14 cellular contexts compared by ENCODE assay signal in genomic region chr11:130103296-130103814, GRCh38. TPM values are rescaled to one million over a fixed set of nuclear protein-coding genes. Genes with fewer than 3 reads are reported as not detected.
A peak's percentile ranks its signal among the peaks of the same experiment; 100 is the strongest.
DNase-seq lines count a peak whose midpoint lies in the region; ATAC-seq, FAIRE-seq and TF ChIP-seq lines count a peak whose summit lies in the region.
"Had no signal": no experiment of that assay in that cellular context is flagged by ENCODE, and none has a peak within 500 bp of the region (broad histone marks: within the 10 kb centered on the region; RNA-seq: fewer than 3 reads in every experiment).

No MANE protein-coding gene starts in this region.

- POLR2A ChIA-PET in MCF 10A (lab: Yijun Ruan, JAX): interaction anchor here (1.0 to 6.5 kb wide), 8 partner anchors 12 to 241 kb away, joined by 3 to 69 read pairs (median 5); partner anchors contain the start of genes APLP2 and PRDM10
- POLR2A ChIA-PET in T-cell (lab: Charles Lee): no interaction called here
- POLR2A ChIA-PET in CD8-positive, alpha-beta memory T cell (lab: Charles Lee): no interaction called here

- H3K4me1 Mint-ChIP-seq in MCF 10A (ENCODE audit: insufficient read depth, unreplicated experiment) (peaks cover 34% of the 10 kb centered on the region), astrocyte (ENCODE audit: low read depth, unreplicated experiment) (peaks cover 67% of the 10 kb centered on the region), T-cell (peaks cover 0 to 10% (median 5%) of the 10 kb centered on the region in 3 donors)
- H3K4me1 Mint-ChIP-seq in CD8-positive, alpha-beta memory T cell: peaks cover 0 to 12% (median 7%) of the 10 kb centered on the region in 3 donors

- peak; percentile 65 for ATAC-seq in aorta (ENCODE audit: low FRiP score)
- no peak for ATAC-seq in T-cell (replicated peaks in 1 of 4)

- no peak for TF ChIP-seq CTCF in MCF 10A (IDR thresholded peaks at IDR 0.05; ENCODE audit: unreplicated experiment)
- TF ChIP-seq CTCF in breast epithelium (IDR thresholded peaks at IDR 0.05): no peak
- TF ChIP-seq CTCF in astrocyte (IDR thresholded peaks at IDR 0.05; ENCODE audit: insufficient read depth, low read depth, low read length): no peak
- TF ChIP-seq CTCF in keratinocyte (optimal IDR thresholded peaks at IDR 0.05 in 1 of 3, IDR thresholded peaks at IDR 0.05 in 1 of 3, conservative IDR thresholded peaks at IDR 0.05 in 1 of 3; ENCODE audit: extremely low read depth in 1 of 3, insufficient read depth in 2 of 3, low read length in 3 of 3): no peak

- FAIRE-seq in astrocyte (lab: Jason Lieb, UNC) (peak; percentile 97), keratinocyte (lab: Jason Lieb, UNC) (peak; percentile 66)

- CTCF ChIA-PET in MCF 10A (lab: Yijun Ruan, JAX) (interaction anchor here (1.0 to 2.1 kb wide), 3 partner anchors 11 to 112 kb away, joined by 5 to 8 read pairs (median 5); no protein-coding TSS in a partner anchor), T-cell (lab: Charles Lee) (interaction anchor here in 1 of 2 donors (0.6 kb wide), 2 partner anchors 198 to 822 kb away, joined by 3 to 6 read pairs; no protein-coding TSS in a partner anchor)
- CTCF ChIA-PET in CD8-positive, alpha-beta memory T cell (lab: Charles Lee): no interaction called here

- H3K27me3 ChIP-seq in breast epithelium (no peaks in the 10 kb centered on the region), astrocyte (ENCODE audit: insufficient read depth, low read length) (peaks cover 41% of the 10 kb centered on the region), keratinocyte (ENCODE audit: control insufficient read depth, extremely low read depth, insufficient read depth, low read length) (no peaks in the 10 kb centered on the region), aorta (ENCODE audit: control insufficient read depth in 1 of 2, insufficient read depth in 2 of 2, low read length in 1 of 2) (no peaks in the 10 kb centered on the region)
- H3K27me3 ChIP-seq in CD8-positive, alpha-beta memory T cell (ENCODE audit: insufficient read depth, low read length, poor library complexity, severe bottlenecking): no peaks in the 10 kb centered on the region
- H3K27me3 ChIP-seq: BLaER1, tibial nerve had no signal

- H3K4me1 ChIP-seq in breast epithelium: peaks cover 5 to 8% of the 10 kb centered on the region in 2 donors
- H3K4me1 ChIP-seq in astrocyte (ENCODE audit: insufficient read depth, low read length): peaks cover 17% of the 10 kb centered on the region
- peaks cover 17% of the 10 kb centered on the region for H3K4me1 ChIP-seq in keratinocyte (ENCODE audit: control insufficient read depth, extremely low read depth, insufficient read depth, low read length)
- H3K4me1 ChIP-seq in aorta (ENCODE audit: control insufficient read depth in 1 of 2, insufficient read depth in 2 of 2, low read length in 2 of 2): peaks cover 0 to 5% of the 10 kb centered on the region in 2 donors
- H3K4me1 ChIP-seq in CD8-positive, alpha-beta memory T cell (ENCODE audit: insufficient read depth, low read length): no peaks in the 10 kb centered on the region
- H3K4me1 ChIP-seq: BLaER1 had no signal

- no peaks in the 10 kb centered on the region for H3K9me3 Mint-ChIP-seq in MCF 10A (ENCODE audit: unreplicated experiment)
- H3K9me3 Mint-ChIP-seq in astrocyte (ENCODE audit: unreplicated experiment): no peaks in the 10 kb centered on the region
- no peaks in the 10 kb centered on the region for H3K9me3 Mint-ChIP-seq in T-cell
- H3K9me3 Mint-ChIP-seq in CD8-positive, alpha-beta memory T cell: no peaks in the 10 kb centered on the region

- H3K36me3 Mint-ChIP-seq in MCF 10A (ENCODE audit: insufficient read depth, unreplicated experiment) (peaks cover 15% of the 10 kb centered on the region), astrocyte (ENCODE audit: low read depth, unreplicated experiment) (peaks cover 17% of the 10 kb centered on the region), T-cell (peaks cover 18% of the 10 kb centered on the region)
- H3K36me3 Mint-ChIP-seq in CD8-positive, alpha-beta memory T cell: peaks cover 0 to 3% (median 1%) of the 10 kb centered on the region in 3 donors

- dilution Hi-C loops in keratinocyte (cut with MboI; ENCODE audit: extremely low pct_ligation_motif_present, low sequenced_read_pairs): no loop called here

- peak overlapping the region; percentile 65 for H3K27ac Mint-ChIP-seq in MCF 10A (ENCODE audit: low read depth, unreplicated experiment)
- no peak overlapping the region for H3K27ac Mint-ChIP-seq in astrocyte (ENCODE audit: unreplicated experiment)
- H3K27ac Mint-ChIP-seq in T-cell: no peak overlapping the region
- no peak overlapping the region for H3K27ac Mint-ChIP-seq in CD8-positive, alpha-beta memory T cell

- 33 to 40% methylated on average over 5 of the region's 5 CpGs for WGBS in aorta, 2 donors

- H3K4me3 ChIP-seq in breast epithelium: no peak overlapping the region
- no peak overlapping the region for H3K4me3 ChIP-seq in astrocyte (ENCODE audit: insufficient read depth, low read depth, low read length)
- no peak overlapping the region for H3K4me3 ChIP-seq in keratinocyte (ENCODE audit: control insufficient read depth in 2 of 3, extremely low read depth in 1 of 3, insufficient read depth in 2 of 3, low read depth in 1 of 3, low read length in 3 of 3)
- no peak overlapping the region for H3K4me3 ChIP-seq in aorta (ENCODE audit: low read length in 2 of 2)
- H3K4me3 ChIP-seq in CD8-positive, alpha-beta memory T cell (ENCODE audit: low read length): no peak overlapping the region
- H3K4me3 ChIP-seq: BLaER1, tibial nerve had no signal

- no peaks in the 10 kb centered on the region for H3K9me3 ChIP-seq in breast epithelium
- H3K9me3 ChIP-seq in astrocyte (ENCODE audit: insufficient read depth, low read depth, low read length): no peaks in the 10 kb centered on the region
- no peaks in the 10 kb centered on the region for H3K9me3 ChIP-seq in keratinocyte (ENCODE audit: control insufficient read depth, low read depth, low read length)
- H3K9me3 ChIP-seq in aorta (ENCODE audit: control insufficient read depth, low read length): no peaks in the 10 kb centered on the region
- H3K9me3 ChIP-seq in CD8-positive, alpha-beta memory T cell (ENCODE audit: low read length): no peaks in the 10 kb centered on the region
- H3K9me3 ChIP-seq: tibial nerve had no signal

- H2AFZ ChIP-seq in astrocyte (ENCODE audit: low read depth, low read length): no peak overlapping the region
- no peak overlapping the region for H2AFZ ChIP-seq in keratinocyte (ENCODE audit: control insufficient read depth, low read length)

- peak overlapping the region in 1 of 2 donors; percentile 29 for H3K27ac ChIP-seq in breast epithelium
- H3K27ac ChIP-seq in astrocyte (ENCODE audit: low read depth, low read length): no peak overlapping the region
- H3K27ac ChIP-seq in keratinocyte (ENCODE audit: control insufficient read depth, insufficient read depth, low read length): no peak overlapping the region
- no peak overlapping the region for H3K27ac ChIP-seq in aorta (ENCODE audit: low read depth in 1 of 2, low read length in 2 of 2)
- no peak overlapping the region for H3K27ac ChIP-seq in CD8-positive, alpha-beta memory T cell (ENCODE audit: low read depth, low read length)
- H3K27ac ChIP-seq: BLaER1, HL-60 had no signal

- DNase-seq in MCF 10A (ENCODE audit: unreplicated experiment) (peak; percentile 61), breast epithelium (ENCODE audit: low spot score in 2 of 2) (no peak), astrocyte (ENCODE audit: low read depth) (peak; percentile 99), keratinocyte (ENCODE audit: low read depth, low spot score) (no peak), aorta (no peak), T-cell (no peak), DMS153 treated with DMSO at 0.1 percent for 48 hours (lab: John Stamatoyannopoulos, UW; ENCODE audit: unreplicated experiment) (no peak)
- DNase-seq in CD8-positive, alpha-beta memory T cell: no peak
- DNase-seq: cortex of kidney, posterior cingulate gyrus had no signal

- no peaks in the 10 kb centered on the region for H3K36me3 ChIP-seq in breast epithelium
- H3K36me3 ChIP-seq in astrocyte (ENCODE audit: insufficient read depth, low read length): no peaks in the 10 kb centered on the region
- peaks cover 0 to 1% of the 10 kb centered on the region in 2 experiments for H3K36me3 ChIP-seq in keratinocyte (ENCODE audit: control insufficient read depth in 2 of 2, extremely low read depth in 1 of 2, insufficient read depth in 2 of 2, low read length in 2 of 2)
- H3K36me3 ChIP-seq in aorta (ENCODE audit: control insufficient read depth in 1 of 2, insufficient read depth in 2 of 2, low read length in 1 of 2): no peaks in the 10 kb centered on the region
- H3K36me3 ChIP-seq in CD8-positive, alpha-beta memory T cell (ENCODE audit: insufficient read depth, low read length): no peaks in the 10 kb centered on the region
- H3K36me3 ChIP-seq: tibial nerve had no signal

- H3K4me2 ChIP-seq in astrocyte (ENCODE audit: low read length): peak overlapping the region; percentile 60
- no peak overlapping the region for H3K4me2 ChIP-seq in keratinocyte (ENCODE audit: control insufficient read depth, extremely low read depth, insufficient read depth, low read depth, low read length)
- H3K4me2 ChIP-seq: BLaER1 had no signal

- BruUV-seq in MCF 10A (replicated peaks; lab: Mats Ljungman, UMichigan): no TSS peak

- H4K20me1 ChIP-seq in astrocyte (ENCODE audit: insufficient read depth, low read length) (peaks cover 90% of the 10 kb centered on the region), keratinocyte (ENCODE audit: control insufficient read depth, extremely low read depth, insufficient read depth, low read length) (peaks cover 9% of the 10 kb centered on the region)

- H3K79me2 ChIP-seq in astrocyte (ENCODE audit: insufficient read depth, low read length) (peaks cover 53% of the 10 kb centered on the region), keratinocyte (ENCODE audit: control insufficient read depth, insufficient read depth, low read length) (peaks cover 82% of the 10 kb centered on the region)

- H3K9ac ChIP-seq in astrocyte (ENCODE audit: low read length) (no peak overlapping the region), keratinocyte (ENCODE audit: control insufficient read depth, extremely low read depth, insufficient read depth, low read length) (no peak overlapping the region)
- H3K9ac ChIP-seq: BLaER1 had no signal

- TF ChIP-seq POLR2A in breast epithelium (IDR thresholded peaks at IDR 0.05): no peak

- intact Hi-C loops in MCF 10A (cut with micrococcal nuclease) (no loop called here), breast epithelium (cut with DNase I; ENCODE audit: low total_unique reads) (no loop called here), aorta (cut with DNase I) (no loop called here)

- peaks cover 5% of the 10 kb centered on the region for H3K9me1 ChIP-seq in keratinocyte (ENCODE audit: control insufficient read depth, extremely low read depth, insufficient read depth, low read length)

- H3K27me3 Mint-ChIP-seq in MCF 10A (ENCODE audit: insufficient read depth, unreplicated experiment) (no peaks in the 10 kb centered on the region), astrocyte (ENCODE audit: low read depth, unreplicated experiment) (no peaks in the 10 kb centered on the region), T-cell (no peaks in the 10 kb centered on the region)
- H3K27me3 Mint-ChIP-seq in CD8-positive, alpha-beta memory T cell: peaks cover 0 to 3% of the 10 kb centered on the region in 2 donors

- H3K4me3 Mint-ChIP-seq in MCF 10A (ENCODE audit: unreplicated experiment) (peak overlapping the region; percentile 43), astrocyte (ENCODE audit: unreplicated experiment) (peak overlapping the region; percentile 18), T-cell (no peak overlapping the region)
- H3K4me3 Mint-ChIP-seq in CD8-positive, alpha-beta memory T cell: no peak overlapping the region

RNA-seq across cellular contexts. Expression of gene APLP2, which starts 33.7 kb away (rescaled TPM):
- total RNA-seq in MCF 10A (2022) (317 and 368 TPM in 2 replicates), breast epithelium (100 to 1,000 TPM; 305 to 560 (median 418) TPM), astrocyte (804 and 849 TPM in 2 replicates), aorta (100 to 1,000 TPM; 367 to 414 TPM), T-cell (10 to 100 TPM; 36.4 to 61.9 (median 51.0) TPM)
- polyA plus RNA-seq in keratinocyte (376 to 561 TPM (median 531 TPM) in 3 replicates), aorta (100 to 1,000 TPM; 219 to 405 TPM)
- 312 TPM for polyA plus RNA-seq in keratinocyte (2011; ENCODE audit: low read depth)
- 134 and 145 TPM in 2 replicates for polyA plus RNA-seq in keratinocyte (2011; cell fraction: cytosol; rRNA removed)
- 936 and 995 TPM in 2 replicates for polyA plus RNA-seq in keratinocyte (2011; cell fraction: nucleus; rRNA removed)
- polyA plus RNA-seq in keratinocyte (2012; ENCODE audit: low replicate concordance): 212 and 429 TPM in 2 replicates
- 198 to 355 TPM (median 278 TPM) in 3 replicates for polyA minus RNA-seq in keratinocyte
- polyA minus RNA-seq in keratinocyte (2011; cell fraction: cytosol; rRNA and poly(A)+ RNA removed): 118 TPM
- 388 and 667 TPM in 2 replicates for polyA minus RNA-seq in keratinocyte (2011; cell fraction: nucleus; rRNA and poly(A)+ RNA removed)
- 10 to 100 TPM; 58.5 to 60.1 TPM for total RNA-seq in CD8-positive, alpha-beta memory T cell
- polyA plus RNA-seq in CD8-positive, alpha-beta memory T cell: 58.8 TPM

RNA-seq across cellular contexts. Expression of gene ST14, which starts 56.2 kb away (rescaled TPM):
- total RNA-seq in MCF 10A (2022): 24.8 and 27.2 TPM in 2 replicates
- total RNA-seq in breast epithelium: 10 to 100 TPM in 2 of 3 donors, 1 to 10 TPM in 1; 9.9 to 89.0 (median 48.5) TPM
- 1.4 and 4.2 TPM in 2 replicates for total RNA-seq in astrocyte
- polyA plus RNA-seq in keratinocyte: 45.8 to 74.8 TPM (median 66.2 TPM) in 3 replicates
- polyA plus RNA-seq in keratinocyte (2011; ENCODE audit: low read depth): 57.5 TPM
- polyA plus RNA-seq in keratinocyte (2011; cell fraction: cytosol; rRNA removed): 24.3 and 36.9 TPM in 2 replicates
- 97.9 and 116 TPM in 2 replicates for polyA plus RNA-seq in keratinocyte (2011; cell fraction: nucleus; rRNA removed)
- polyA plus RNA-seq in keratinocyte (2012; ENCODE audit: low replicate concordance): 66.2 and 72.4 TPM in 2 replicates
- polyA minus RNA-seq in keratinocyte: 60.5 to 115 TPM (median 88.8 TPM) in 3 replicates
- 102 TPM for polyA minus RNA-seq in keratinocyte (2011; cell fraction: cytosol; rRNA and poly(A)+ RNA removed)
- 130 and 161 TPM in 2 replicates for polyA minus RNA-seq in keratinocyte (2011; cell fraction: nucleus; rRNA and poly(A)+ RNA removed)
- 1 to 10 TPM; 3.6 to 8.7 TPM for total RNA-seq in aorta
- polyA plus RNA-seq in aorta: 10 to 100 TPM in 1 of 2 donors, under 1 TPM in 1; 0.74 to 14.4 TPM
- total RNA-seq in T-cell: 1 to 10 TPM in 2 of 5 donors, under 1 TPM in 3; 0.49 to 1.5 (median 0.82) TPM
- total RNA-seq in CD8-positive, alpha-beta memory T cell: under 1 TPM; 0.18 to 0.35 TPM
- not detected for polyA plus RNA-seq in CD8-positive, alpha-beta memory T cell
- total RNA-seq: T-helper 1 cell treated with Interleukin-12 subunit alpha and Interleukin-12 subunit beta and Interleukin-4 antibody, amounts not matched to agents 30 ng/mL and 1 ng/mL, for 36 hours had no signal

Comparison
In these comparisons a context has a peak if more than half of its experiments do, and no peak if none do; other contexts are left out.
1. DNase-seq: peak in MCF 10A (single experiment) and astrocyte (single experiment); none in breast epithelium (0 of 2), keratinocyte (single experiment), aorta (0 of 2), T-cell (0 of 34), CD8-positive, alpha-beta memory T cell (0 of 5) and DMS153 treated with DMSO at 0.1 percent for 48 hours (single experiment).
2. H3K4me3 Mint-ChIP-seq: peak in MCF 10A (single experiment) and astrocyte (single experiment); none in T-cell (0 of 3) and CD8-positive, alpha-beta memory T cell (0 of 7).